ENCODE assay signal across 10 cellular contexts in the genomic region with DNA sequence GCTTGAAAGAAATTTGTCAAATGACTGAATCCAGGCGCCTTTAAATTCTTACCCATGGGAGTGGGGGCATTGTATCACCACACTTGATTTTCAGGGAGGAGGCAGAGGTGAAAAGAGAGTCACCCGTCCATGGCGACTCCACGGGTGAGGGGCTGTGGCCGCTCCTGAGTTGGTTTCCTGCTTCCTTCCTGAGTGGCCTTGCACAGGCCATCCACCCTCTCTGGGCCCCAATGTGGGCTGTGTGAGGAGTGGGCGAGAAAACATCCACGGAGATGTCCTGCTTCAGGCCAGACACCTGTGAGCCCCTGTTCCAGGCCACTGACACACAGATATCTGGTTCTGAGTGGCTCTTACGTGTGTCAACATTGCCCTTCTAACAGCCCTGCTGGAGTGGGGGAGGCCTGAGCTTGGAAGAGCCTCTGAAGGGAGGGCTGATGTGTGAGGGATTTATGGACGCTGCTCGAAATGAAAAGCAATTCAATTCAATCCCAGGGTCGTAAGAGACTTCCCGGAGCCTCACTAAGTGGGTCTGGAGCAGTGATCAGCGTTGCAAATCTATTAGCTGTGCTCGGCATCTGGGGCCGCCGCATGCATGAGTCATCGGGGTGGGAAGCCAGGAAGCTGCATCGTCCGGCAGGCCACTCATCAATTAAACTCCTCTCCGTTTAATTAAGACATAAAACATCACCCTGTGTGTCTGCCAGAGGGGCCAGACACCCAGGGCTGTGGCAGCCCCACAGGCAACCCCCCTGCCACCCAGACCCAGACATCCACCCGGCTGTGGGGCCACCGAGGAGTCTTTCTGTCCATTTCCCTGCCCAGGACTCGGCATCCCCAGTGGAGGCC. TPM values are rescaled to one million over a fixed set of nuclear protein-coding genes. Genes with fewer than 3 reads are reported as not detected.
DNase-seq lines count a peak whose midpoint lies in the region; ATAC-seq, FAIRE-seq and TF ChIP-seq lines count a peak whose summit lies in the region.
"Had no signal": no experiment of that assay in that cellular context is flagged by ENCODE, and none has a peak within 500 bp of the region (broad histone marks: within the 10 kb centered on the region; RNA-seq: fewer than 3 reads in every experiment).

No MANE protein-coding gene starts in this region.

- ATAC-seq in gastrocnemius medialis (no peak), GM18873 (IDR thresholded peaks at IDR 0.05; ENCODE audit: low FRiP score, unreplicated experiment) (no peak)

- H3K27ac ChIP-seq in adrenal gland = peak overlapping the region in 1 of 5 donors; percentile 47
- peak overlapping the region; percentile 89 for H3K27ac ChIP-seq in mesodermal cell (ENCODE audit: low read depth, low read length, severe bottlenecking)
- H3K27ac ChIP-seq in gastrocnemius medialis = no peak overlapping the region
- H3K27ac ChIP-seq: heart right ventricle had no signal

- H3K27me3 ChIP-seq in adrenal gland = peaks cover 4% of the 10 kb centered on the region
- H3K27me3 ChIP-seq in gastrocnemius medialis = no peaks in the 10 kb centered on the region

- no peaks in the 10 kb centered on the region for H3K4me1 ChIP-seq in adrenal gland (replicated peaks in 1 of 2)
- H3K4me1 ChIP-seq in mesodermal cell (ENCODE audit: control insufficient read depth, insufficient read depth, low read length, poor library complexity, severe bottlenecking) = peaks cover 31% of the 10 kb centered on the region
- peaks cover 11 to 12% of the 10 kb centered on the region in 2 donors for H3K4me1 ChIP-seq in gastrocnemius medialis

- H3K36me3 ChIP-seq in adrenal gland (replicated peaks in 1 of 2) = no peaks in the 10 kb centered on the region
- no peaks in the 10 kb centered on the region for H3K36me3 ChIP-seq in mesodermal cell (ENCODE audit: control insufficient read depth, insufficient read depth, low read length)
- H3K36me3 ChIP-seq in gastrocnemius medialis = no peaks in the 10 kb centered on the region
- H3K36me3 ChIP-seq: heart right ventricle had no signal

- no peak for TF ChIP-seq POLR2A in adrenal gland (IDR thresholded peaks at IDR 0.05)
- TF ChIP-seq POLR2A in gastrocnemius medialis (IDR thresholded peaks at IDR 0.05) = no peak
- no peak for TF ChIP-seq POLR2A in GM12892 (IDR thresholded peaks at IDR 0.05; ENCODE audit: low read depth, low read length)

- no peak for TF ChIP-seq CTCF in adrenal gland (IDR thresholded peaks at IDR 0.05)
- TF ChIP-seq CTCF in gastrocnemius medialis (IDR thresholded peaks at IDR 0.05 in 4 of 5, conservative IDR thresholded peaks at IDR 0.05 in 1 of 5) = no peak

- H3K4me3 ChIP-seq in adrenal gland (no peak overlapping the region), mesodermal cell (ENCODE audit: extremely low read depth, insufficient read depth, low read length, poor library complexity, severe bottlenecking) (no peak overlapping the region), gastrocnemius medialis (no peak overlapping the region)
- H3K4me3 ChIP-seq: heart right ventricle had no signal

- no peaks in the 10 kb centered on the region for H3K9me3 ChIP-seq in adrenal gland (replicated peaks in 1 of 3)
- no peaks in the 10 kb centered on the region for H3K9me3 ChIP-seq in mesodermal cell (ENCODE audit: control insufficient read depth, low read length)
- H3K9me3 ChIP-seq in gastrocnemius medialis = no peaks in the 10 kb centered on the region
- H3K9me3 ChIP-seq: heart right ventricle had no signal

- in situ Hi-C loops in gastrocnemius medialis (cut with MboI; ENCODE audit: low sequenced_read_pairs in 4 of 4) = no loop called here

- WGBS in adrenal gland, 4 donors = 23 to 30% (median 25%) methylated on average over 19 to 23 of the region's 23 CpGs
- WGBS in mesodermal cell (ENCODE audit: insufficient coverage in 2 of 2), 2 experiments = 38 to 48% methylated on average over 11 to 16 of the region's 23 CpGs

- FAIRE-seq in GM12892 (lab: Jason Lieb, UNC) = no peak

- intact Hi-C loops in adrenal gland (cut with DNase I) = loop anchor here in 1 of 2 donors (10.0 kb wide), 1 partner anchor 188 kb away; the partner anchor contains the start of gene PLXNA1
- intact Hi-C loops in gastrocnemius medialis (cut with DNase I; ENCODE audit: low total_unique reads) = no loop called here

- peak; percentile 20 for DNase-seq in COR-L47 (lab: John Stamatoyannopoulos, UW)
- peak; percentile 26 for DNase-seq in LHCN-M2 (ENCODE audit: low read depth)
- DNase-seq in adrenal gland = peak in 6 of 7 donors; percentile 15 to 91 (median 38)
- no peak for DNase-seq in gastrocnemius medialis
- no peak for DNase-seq in GM12892 (ENCODE audit: insufficient read length)
- DNase-seq in activated CD4-positive, alpha-beta T cell treated with anti-CD3 and anti-CD28 coated beads, Interleukin-2, amount 50 U/mL, for 48 hours = no peak
- DNase-seq: heart right ventricle, KBM-7 had no signal

RNA-seq across cellular contexts. Expression of gene PRR23E, which starts 20.0 kb away (rescaled TPM):
- total RNA-seq in LHCN-M2 (2014; rRNA removed) (not detected in 2 replicates), adrenal gland (not detected), gastrocnemius medialis (not detected)
- polyA plus RNA-seq in LHCN-M2 (2012) = not detected
- not detected for polyA plus RNA-seq in adrenal gland
- not detected for polyA plus RNA-seq in mesodermal cell (2013, experiment 1 of 2)
- polyA plus RNA-seq in mesodermal cell (2013, experiment 2 of 2) = not detected
- polyA plus RNA-seq in GM12892 (2012; ENCODE audit: missing spikeins) = not detected
- total RNA-seq: heart right ventricle had no signal
- polyA plus RNA-seq: heart right ventricle had no signal

Comparison
In these comparisons a context has a peak if more than half of its experiments do, and no peak if none do; other contexts are left out.
1. DNase-seq: peak in COR-L47 (single experiment), LHCN-M2 (single experiment) and adrenal gland (6 of 7); none in gastrocnemius medialis (0 of 2), GM12892 (single experiment) and activated CD4-positive, alpha-beta T cell treated with anti-CD3 and anti-CD28 coated beads, Interleukin-2, amount 50 U/mL, for 48 hours (0 of 2).